ENCODE assay signal across 22 cellular contexts in genomic region chr9:122389195-122389594, GRCh38.
"Had no signal": no experiment of that assay in that cellular context is flagged by ENCODE, and none has a peak within 500 bp of the region (broad histone marks: within the 10 kb centered on the region; RNA-seq: fewer than 3 reads in every experiment).

No MANE protein-coding gene starts in this region.

- H3K27me3 ChIP-seq: adrenal gland, ascending aorta, brain microvascular endothelial cell, gastrocnemius medialis, right lobe of liver had no signal

- H3K27ac Mint-ChIP-seq: activated CD8-positive, alpha-beta T cell treated with anti-CD3 and anti-CD28 coated beads for 36 hours; activated naive CD8-positive, alpha-beta T cell; stimulated activated effector memory CD8-positive, alpha-beta T cell treated with anti-CD3 and anti-CD28 coated beads, Interleukin-12 subunit alpha, Interleukin-12 subunit beta, amount 100 ng/mL, for 72 hours; type B pancreatic cell; WTC11 had no signal

- H3K36me3 ChIP-seq: adrenal gland, ascending aorta, brain microvascular endothelial cell, gastrocnemius medialis, right lobe of liver had no signal

- H3K4me3 Mint-ChIP-seq: activated CD8-positive, alpha-beta T cell treated with anti-CD3 and anti-CD28 coated beads for 36 hours; activated naive CD8-positive, alpha-beta T cell; stimulated activated effector memory CD8-positive, alpha-beta T cell treated with anti-CD3 and anti-CD28 coated beads, Interleukin-12 subunit alpha, Interleukin-12 subunit beta, amount 100 ng/mL, for 72 hours; type B pancreatic cell; WTC11 had no signal

- H3K9me3 Mint-ChIP-seq: activated CD8-positive, alpha-beta T cell treated with anti-CD3 and anti-CD28 coated beads for 36 hours; stimulated activated effector memory CD8-positive, alpha-beta T cell treated with anti-CD3 and anti-CD28 coated beads, Interleukin-12 subunit alpha, Interleukin-12 subunit beta, amount 100 ng/mL, for 72 hours; type B pancreatic cell; WTC11 had no signal

- H3K27ac ChIP-seq: adrenal gland, ascending aorta, brain microvascular endothelial cell, gastrocnemius medialis, right lobe of liver had no signal

- H3K4me3 ChIP-seq: adrenal gland, ascending aorta, gastrocnemius medialis, mucosa of descending colon, right lobe of liver had no signal

- ATAC-seq: gastrocnemius medialis had no signal

- H3K9me3 ChIP-seq: adrenal gland, ascending aorta, gastrocnemius medialis, mucosa of descending colon, right lobe of liver had no signal

- H3K36me3 Mint-ChIP-seq: activated naive CD8-positive, alpha-beta T cell; stimulated activated effector memory CD8-positive, alpha-beta T cell treated with anti-CD3 and anti-CD28 coated beads, Interleukin-12 subunit alpha, Interleukin-12 subunit beta, amount 100 ng/mL, for 72 hours; type B pancreatic cell; WTC11 had no signal

- DNase-seq: activated CD4-positive, alpha-beta T cell treated with anti-CD3 and anti-CD28 coated beads for 4 hours; activated CD8-positive, alpha-beta T cell treated with anti-CD3 and anti-CD28 coated beads for 36 hours; activated naive CD4-positive, alpha-beta T cell; activated T-cell treated with anti-CD3 and anti-CD28 coated beads, Interleukin-2, amount 50 U/mL, for 1 hour; adrenal gland; brain microvascular endothelial cell; caudate nucleus; effector memory CD4-positive, alpha-beta T cell; gastrocnemius medialis; left colon; mesenchymal stem cell; mucosa of descending colon; nucleus accumbens; small intestine; stimulated activated CD4-positive, alpha-beta T cell treated with anti-CD3 and anti-CD28 coated beads, Interleukin-2, amount 100 ng/mL, for 24 hours; T1000 had no signal

- H3K4me1 ChIP-seq: adrenal gland, ascending aorta, right lobe of liver had no signal
